ENCODE assay signal across 18 cellular contexts in the genomic region with DNA sequence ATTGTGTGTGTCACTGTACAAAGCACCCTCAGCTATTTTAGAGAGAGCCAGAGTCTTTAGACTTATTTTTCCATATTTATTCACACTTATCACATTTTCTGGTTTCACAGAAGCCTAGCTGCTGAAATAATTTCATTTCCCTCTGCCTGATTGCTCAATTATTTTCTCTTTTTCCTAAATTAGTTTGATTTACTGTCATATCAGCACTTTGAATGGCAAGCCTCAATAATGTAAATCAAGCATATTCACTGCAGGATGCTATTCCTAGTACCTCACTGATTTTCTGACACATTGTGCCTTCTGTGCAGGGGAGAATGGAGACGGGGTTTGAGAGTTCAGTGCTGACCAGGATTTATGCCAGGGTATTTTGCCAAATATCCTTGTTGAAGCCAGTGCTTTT. TPM values are rescaled to one million over a fixed set of nuclear protein-coding genes. Genes with fewer than 3 reads are reported as not detected.
DNase-seq lines count a peak whose midpoint lies in the region; ATAC-seq and TF ChIP-seq lines count a peak whose summit lies in the region.
"Had no signal": no experiment of that assay in that cellular context is flagged by ENCODE, and none has a peak within 500 bp of the region (broad histone marks: within the 10 kb centered on the region; RNA-seq: fewer than 3 reads in every experiment).

No MANE protein-coding gene starts in this region.

- no peak overlapping the region for H2BK120ac ChIP-seq in IMR-90 (ENCODE audit: low read depth, low read length)

- H3K9me3 ChIP-seq in IMR-90 (ENCODE audit: control insufficient read depth, insufficient read depth, low read length) = no peaks in the 10 kb centered on the region
- H3K9me3 ChIP-seq: BLaER1 treated with 17β-estradiol and CSF1 and Interleukin-3, amounts not matched to agents 10 nM and 100 nM; Caco-2 had no signal

- H3K18ac ChIP-seq in IMR-90 (ENCODE audit: low read depth, low read length) = no peak overlapping the region

- no peak overlapping the region for H2BK20ac ChIP-seq in IMR-90 (ENCODE audit: low read depth, low read length)

- H3K9me3 Mint-ChIP-seq in nephron progenitor cell = no peaks in the 10 kb centered on the region
- H3K9me3 Mint-ChIP-seq: CD4-positive, alpha-beta T cell; CD8-positive, alpha-beta T cell had no signal

- H2AFZ ChIP-seq in IMR-90 (replicated peaks; ENCODE audit: low read length, poor library complexity) = no peak overlapping the region

- no peak overlapping the region for H2BK5ac ChIP-seq in IMR-90 (ENCODE audit: low read depth, low read length, poor library complexity, severe bottlenecking)

- no peaks in the 10 kb centered on the region for H3K79me1 ChIP-seq in IMR-90 (ENCODE audit: low read depth in 1 of 2, low read length in 2 of 2)

- dilution Hi-C loops in IMR-90 (cut with HindIII; ENCODE audit: low sequenced_read_pairs, unreplicated experiment) = no loop called here

- intact Hi-C loops in IMR-90 (cut with micrococcal nuclease) = no loop called here

- H3K4me1 Mint-ChIP-seq in nephron progenitor cell = no peaks in the 10 kb centered on the region
- H3K4me1 Mint-ChIP-seq: B cell had no signal

- peak overlapping the region; percentile 7 for H3K27ac Mint-ChIP-seq in nephron progenitor cell
- H3K27ac Mint-ChIP-seq: B cell; CD4-positive, alpha-beta T cell; CD8-positive, alpha-beta T cell had no signal

- no peak overlapping the region for H4K91ac ChIP-seq in IMR-90 (ENCODE audit: insufficient read depth, low read depth, low read length)

- no peak overlapping the region for H3K14ac ChIP-seq in IMR-90 (replicated peaks; ENCODE audit: low read depth, low read length)

- H4K5ac ChIP-seq in IMR-90 (ENCODE audit: low read depth, low read length) = no peak overlapping the region

- no peak overlapping the region for H3K23ac ChIP-seq in IMR-90 (ENCODE audit: low read depth, low read length)

- no peak overlapping the region for H4K8ac ChIP-seq in IMR-90 (ENCODE audit: low read depth in 2 of 2, low read length in 2 of 2)

- H2AK5ac ChIP-seq in IMR-90 (ENCODE audit: low read depth, low read length) = no peak overlapping the region

- ATAC-seq in IMR-90 (ENCODE audit: low read depth) (no peak), left lobe of liver (peak; percentile 9), GM21529 (IDR thresholded peaks at IDR 0.05; ENCODE audit: unreplicated experiment) (no peak)
- ATAC-seq: CD8-positive, alpha-beta T cell had no signal

- CTCF ChIA-PET in IMR-90 (lab: Yijun Ruan, JAX) = no interaction called here

- no peaks in the 10 kb centered on the region for H4K20me1 ChIP-seq in IMR-90 (ENCODE audit: insufficient read depth, low read length)
- H4K20me1 ChIP-seq: BLaER1 treated with 17β-estradiol and CSF1 and Interleukin-3, amounts not matched to agents 10 nM and 100 nM had no signal

- no peaks in the 10 kb centered on the region for H3K27me3 ChIP-seq in IMR-90 (ENCODE audit: control insufficient read depth, insufficient read depth, low read length)
- H3K27me3 ChIP-seq: BLaER1 treated with 17β-estradiol and CSF1 and Interleukin-3, amounts not matched to agents 10 nM and 100 nM had no signal

- H3K4ac ChIP-seq in IMR-90 (ENCODE audit: low read depth, low read length) = no peak overlapping the region

- no peak overlapping the region for H3K4me3 ChIP-seq in IMR-90 (ENCODE audit: insufficient read depth, low read depth, low read length)
- H3K4me3 ChIP-seq: BLaER1 treated with 17β-estradiol and CSF1 and Interleukin-3, amounts not matched to agents 10 nM and 100 nM had no signal

- H3K4me3 Mint-ChIP-seq in nephron progenitor cell = no peak overlapping the region
- H3K4me3 Mint-ChIP-seq: B cell; CD4-positive, alpha-beta T cell; CD8-positive, alpha-beta T cell had no signal

- in situ Hi-C loops in IMR-90 (cut with MboI; ENCODE audit: low sequenced_read_pairs) = loop anchor here (25.0 kb wide), 1 partner anchor 558 kb away; no protein-coding TSS in a partner anchor

- no peak for TF ChIP-seq CTCF in IMR-90 (conservative IDR thresholded peaks at IDR 0.05; ENCODE audit: low read depth, low read length)
- TF ChIP-seq CTCF in nephron progenitor cell (IDR thresholded peaks at IDR 0.05) = no peak

- no CpG with 5 or more reads among the region's 1 CpG for WGBS in IMR-90 (ENCODE audit: extremely low coverage in 2 of 2, insufficient read length in 1 of 2), 2 experiments

- no peak overlapping the region for H3K27ac ChIP-seq in IMR-90 (ENCODE audit: insufficient read depth, low read length)
- H3K27ac ChIP-seq: BLaER1 treated with 17β-estradiol and CSF1 and Interleukin-3, amounts not matched to agents 10 nM and 100 nM; C4-2B had no signal

- no peak overlapping the region for H3K56ac ChIP-seq in IMR-90 (ENCODE audit: extremely low read depth, insufficient read depth, low read length)

- DNase-seq in IMR-90 (no peak), left lobe of liver (ENCODE audit: low spot score) (no peak), nephron progenitor cell (no peak), NCI-H1436 treated with DMSO at 0.1 percent for 48 hours (lab: John Stamatoyannopoulos, UW) (no peak), SIG-M5 treated with dmso at 0.1 percent for 504 hours (lab: John Stamatoyannopoulos, UW; ENCODE audit: unreplicated experiment) (no peak)
- DNase-seq in activated CD4-positive, CD25-positive, alpha-beta regulatory T cell treated with anti-CD3 and anti-CD28 coated beads, Interleukin-2, amount 50 U/mL, for 72 hours = no peak
- DNase-seq: 8988T; AML-193; Caco-2; Calu3; CD4-positive, alpha-beta T cell; CD8-positive, alpha-beta T cell; DMS79 treated with DMSO at 0.1 percent for 48 hours; GF-D8 had no signal

- H2BK15ac ChIP-seq in IMR-90 (ENCODE audit: low read depth, low read length) = no peak overlapping the region

- H3K4me2 ChIP-seq in IMR-90 (ENCODE audit: low read depth, low read length) = no peak overlapping the region
- H3K4me2 ChIP-seq: BLaER1 treated with 17β-estradiol and CSF1 and Interleukin-3, amounts not matched to agents 10 nM and 100 nM had no signal

- no peaks in the 10 kb centered on the region for H3K9me1 ChIP-seq in IMR-90 (ENCODE audit: insufficient read depth, low read length)

- peaks cover 32% of the 10 kb centered on the region for H3K36me3 Mint-ChIP-seq in nephron progenitor cell (ENCODE audit: low read depth)
- H3K36me3 Mint-ChIP-seq: CD8-positive, alpha-beta T cell had no signal

- no peaks in the 10 kb centered on the region for H3K36me3 ChIP-seq in IMR-90 (ENCODE audit: control insufficient read depth, insufficient read depth, low read length)
- H3K36me3 ChIP-seq: BLaER1 treated with 17β-estradiol and CSF1 and Interleukin-3, amounts not matched to agents 10 nM and 100 nM had no signal

- POLR2A ChIA-PET in IMR-90 (lab: Charles Lee; ENCODE audit: unreplicated experiment) = no interaction called here

- no peak overlapping the region for H2AK9ac ChIP-seq in IMR-90 (replicated peaks; ENCODE audit: low read depth, low read length, poor library complexity)

- no peak for TF ChIP-seq RAD21 in IMR-90 (IDR thresholded peaks at IDR 0.05; ENCODE audit: low read length)

- no peak for TF ChIP-seq POLR2A in IMR-90 (IDR thresholded peaks at IDR 0.05; ENCODE audit: low read depth, low read length)

- no peak overlapping the region for H3K9ac ChIP-seq in IMR-90 (ENCODE audit: low read depth, low read length)
- H3K9ac ChIP-seq: BLaER1 treated with 17β-estradiol and CSF1 and Interleukin-3, amounts not matched to agents 10 nM and 100 nM had no signal

- H3K27me3 Mint-ChIP-seq in nephron progenitor cell (ENCODE audit: low read depth, poor library complexity) = no peaks in the 10 kb centered on the region
- H3K27me3 Mint-ChIP-seq: B cell; CD4-positive, alpha-beta T cell had no signal

- no peaks in the 10 kb centered on the region for H3K4me1 ChIP-seq in IMR-90 (ENCODE audit: control insufficient read depth, insufficient read depth, low read length)
- H3K4me1 ChIP-seq: Caco-2 had no signal

- BruUV-seq in IMR-90 (replicated peaks; lab: Mats Ljungman, UMichigan) = no TSS peak

TF ChIP-seq in IMR-90, 13 proteins besides CTCF, POLR2A, EP300 and RAD21:
- TF ChIP-seq CEBPB (IDR thresholded peaks at IDR 0.05; ENCODE audit: low read depth, low read length) = no peak
- peak; percentile 76 for TF ChIP-seq MAFK (IDR thresholded peaks at IDR 0.05; ENCODE audit: low read depth, low read length)
TF ChIP-seq in IMR-90: peak in this region for 1.

RNA-seq across cellular contexts. Expression of gene CPS1, which starts 48.3 kb away (rescaled TPM):
- total RNA-seq in IMR-90 (2012; rRNA removed) (18.6 and 20.1 TPM in 2 replicates), left lobe of liver (1,770 TPM)
- polyA plus RNA-seq in IMR-90 (2012; rRNA removed) = 4.3 and 5.4 TPM in 2 replicates
- 1.5 and 1.7 TPM in 2 replicates for polyA plus RNA-seq in IMR-90 (2012; cell fraction: cytosol; rRNA removed)
- 1.9 and 14.6 TPM in 2 replicates for polyA plus RNA-seq in IMR-90 (2012; cell fraction: nucleus; rRNA removed; ENCODE audit: low replicate concordance)

Comparison
In these comparisons a context has a peak if more than half of its experiments do, and no peak if none do; other contexts are left out.
1. RNA of gene CPS1, which starts 48.3 kb away (total RNA-seq): 1,770 TPM in left lobe of liver (single experiment); 18.6 to 20.1 TPM in IMR-90; every median in the first group is over 10 times any median in the second.